ENCODE assay signal across 1 cellular context in the genomic region with DNA sequence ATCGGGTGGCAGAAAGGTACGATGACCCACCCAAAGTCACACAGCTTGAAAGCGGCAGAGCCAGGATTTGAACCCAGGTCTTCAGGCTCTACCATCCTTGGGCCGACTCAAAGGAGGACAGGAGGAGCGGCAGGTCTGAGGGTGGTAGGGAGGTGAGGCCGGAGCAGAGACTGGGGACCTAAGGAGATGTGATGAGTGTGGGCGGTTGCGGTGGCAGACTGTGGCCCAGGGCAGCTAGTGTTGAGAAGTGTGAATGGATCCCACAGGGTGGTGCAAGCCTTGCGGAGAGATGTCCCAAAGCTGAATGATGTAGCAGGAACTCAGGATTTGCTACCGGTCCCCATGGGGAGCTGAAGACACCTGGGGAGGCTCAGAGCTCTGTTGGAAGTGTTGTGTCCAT.
TF ChIP-seq lines count a peak whose summit lies in the region.

No MANE protein-coding gene starts in this region.

TF ChIP-seq in GM23338, 12 proteins besides CTCF, POLR2A, EP300 and RAD21 (continued from another document):
- TF ChIP-seq, protein P1, sequence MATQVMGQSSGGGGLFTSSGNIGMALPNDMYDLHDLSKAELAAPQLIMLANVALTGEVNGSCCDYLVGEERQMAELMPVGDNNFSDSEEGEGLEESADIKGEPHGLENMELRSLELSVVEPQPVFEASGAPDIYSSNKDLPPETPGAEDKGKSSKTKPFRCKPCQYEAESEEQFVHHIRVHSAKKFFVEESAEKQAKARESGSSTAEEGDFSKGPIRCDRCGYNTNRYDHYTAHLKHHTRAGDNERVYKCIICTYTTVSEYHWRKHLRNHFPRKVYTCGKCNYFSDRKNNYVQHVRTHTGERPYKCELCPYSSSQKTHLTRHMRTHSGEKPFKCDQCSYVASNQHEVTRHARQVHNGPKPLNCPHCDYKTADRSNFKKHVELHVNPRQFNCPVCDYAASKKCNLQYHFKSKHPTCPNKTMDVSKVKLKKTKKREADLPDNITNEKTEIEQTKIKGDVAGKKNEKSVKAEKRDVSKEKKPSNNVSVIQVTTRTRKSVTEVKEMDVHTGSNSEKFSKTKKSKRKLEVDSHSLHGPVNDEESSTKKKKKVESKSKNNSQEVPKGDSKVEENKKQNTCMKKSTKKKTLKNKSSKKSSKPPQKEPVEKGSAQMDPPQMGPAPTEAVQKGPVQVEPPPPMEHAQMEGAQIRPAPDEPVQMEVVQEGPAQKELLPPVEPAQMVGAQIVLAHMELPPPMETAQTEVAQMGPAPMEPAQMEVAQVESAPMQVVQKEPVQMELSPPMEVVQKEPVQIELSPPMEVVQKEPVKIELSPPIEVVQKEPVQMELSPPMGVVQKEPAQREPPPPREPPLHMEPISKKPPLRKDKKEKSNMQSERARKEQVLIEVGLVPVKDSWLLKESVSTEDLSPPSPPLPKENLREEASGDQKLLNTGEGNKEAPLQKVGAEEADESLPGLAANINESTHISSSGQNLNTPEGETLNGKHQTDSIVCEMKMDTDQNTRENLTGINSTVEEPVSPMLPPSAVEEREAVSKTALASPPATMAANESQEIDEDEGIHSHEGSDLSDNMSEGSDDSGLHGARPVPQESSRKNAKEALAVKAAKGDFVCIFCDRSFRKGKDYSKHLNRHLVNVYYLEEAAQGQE (IDR thresholded peaks at IDR 0.05; ENCODE audit: unreplicated experiment) = no peak
- TF ChIP-seq ZNF331 (CRISPR knock-in tag; IDR thresholded peaks at IDR 0.05; ENCODE audit: low read depth) = no peak
